ENCODE assay signal across 16 cellular contexts in the genomic region with DNA sequence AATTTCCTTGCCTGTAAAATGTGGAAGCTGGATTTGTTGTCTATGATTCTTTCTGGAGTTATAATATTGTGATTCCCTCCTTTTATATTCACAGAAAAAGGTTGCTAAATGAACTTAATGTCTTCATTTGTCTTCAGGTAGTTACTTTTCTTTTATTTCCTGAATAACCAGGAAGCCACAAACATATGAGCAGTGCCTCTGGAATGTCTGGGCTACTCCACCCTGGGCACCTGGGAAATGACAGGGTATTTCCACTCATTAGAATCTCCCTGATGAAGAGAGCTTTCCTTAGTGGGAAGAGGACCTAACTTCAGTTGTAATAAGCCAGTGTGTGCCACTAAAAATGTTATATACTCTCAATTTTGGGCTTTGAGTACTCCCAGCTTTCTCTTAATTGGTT. TPM values are rescaled to one million over a fixed set of nuclear protein-coding genes. Genes with fewer than 3 reads are reported as not detected.
DNase-seq lines count a peak whose midpoint lies in the region; ATAC-seq, FAIRE-seq and TF ChIP-seq lines count a peak whose summit lies in the region.
"Had no signal": no experiment of that assay in that cellular context is flagged by ENCODE, and none has a peak within 500 bp of the region (broad histone marks: within the 10 kb centered on the region; RNA-seq: fewer than 3 reads in every experiment).

No MANE protein-coding gene starts in this region.

- H2BK5ac ChIP-seq in mesendoderm (ENCODE audit: low read length): no peak overlapping the region

- no peaks in the 10 kb centered on the region for H4K20me1 ChIP-seq in mammary epithelial cell (ENCODE audit: insufficient read depth, low read length)

- no peaks in the 10 kb centered on the region for H3K27me3 ChIP-seq in mammary epithelial cell (ENCODE audit: insufficient read depth, low read length)
- H3K27me3 ChIP-seq in mesendoderm (ENCODE audit: insufficient read depth, low read length, poor library complexity): no peaks in the 10 kb centered on the region
- H3K27me3 ChIP-seq in CD8-positive, alpha-beta T cell (ENCODE audit: insufficient read depth, low read length): no peaks in the 10 kb centered on the region
- H3K27me3 ChIP-seq: heart left ventricle had no signal

- no peak overlapping the region for H3K27ac Mint-ChIP-seq in immature natural killer cell
- no peak overlapping the region for H3K27ac Mint-ChIP-seq in CD8-positive, alpha-beta T cell
- H3K27ac Mint-ChIP-seq: activated naive CD4-positive, alpha-beta T cell treated with anti-CD3 and anti-CD28 coated beads, Interleukin-2, amount 50 U/mL, for 72 hours had no signal

- dilution Hi-C loops in mammary epithelial cell (cut with HindIII; ENCODE audit: low sequenced_read_pairs): loop anchor here (10.0 kb wide), 1 partner anchor 68 kb away; no protein-coding TSS in a partner anchor

- no peak overlapping the region for H3K18ac ChIP-seq in mesendoderm (ENCODE audit: low read length)

- in situ Hi-C loops in mammary epithelial cell (cut with MboI; ENCODE audit: low sequenced_read_pairs in 2 of 2): loop anchor here in 1 of 2 donors (10.0 kb wide), 1 partner anchor 58 kb away; the partner anchor contains the start of gene DENND6A

- no peak for ATAC-seq in A549
- ATAC-seq in CD8-positive, alpha-beta T cell: no peak
- ATAC-seq: activated naive CD4-positive, alpha-beta T cell treated with anti-CD3 and anti-CD28 coated beads, Interleukin-2, amount 50 U/mL, for 72 hours; heart left ventricle had no signal

- H3K4me1 ChIP-seq in A549 (peaks cover 22% of the 10 kb centered on the region), mammary epithelial cell (ENCODE audit: insufficient read depth, low read length) (peaks cover 31% of the 10 kb centered on the region), mesendoderm (ENCODE audit: control insufficient read depth, low read depth, low read length) (no peaks in the 10 kb centered on the region)
- H3K4me1 ChIP-seq in CD8-positive, alpha-beta T cell (ENCODE audit: insufficient read depth, low read length): peaks cover 2% of the 10 kb centered on the region

- peaks cover 16% of the 10 kb centered on the region for H3K79me2 ChIP-seq in mammary epithelial cell (ENCODE audit: insufficient read depth, low read length)
- H3K79me2 ChIP-seq in mesendoderm (ENCODE audit: control insufficient read depth, insufficient read depth, low read length): peaks cover 6% of the 10 kb centered on the region

- H3K79me1 ChIP-seq in mesendoderm (ENCODE audit: low read length): peaks cover under 1% of the 10 kb centered on the region

- H3K56ac ChIP-seq in mesendoderm (ENCODE audit: low read length): no peak overlapping the region

- peak overlapping the region; percentile 67 for H3K9ac ChIP-seq in mammary epithelial cell (ENCODE audit: insufficient read depth, low read length)
- H3K9ac ChIP-seq in mesendoderm (ENCODE audit: low read length): no peak overlapping the region

- peak overlapping the region; percentile 51 for H2AFZ ChIP-seq in mammary epithelial cell (ENCODE audit: low read depth, low read length)

- intact Hi-C loops in mammary epithelial cell (cut with micrococcal nuclease): loop anchor here (1.0 kb wide), 2 partner anchors 46 to 60 kb away; no protein-coding TSS in a partner anchor
- intact Hi-C loops in CD8-positive, alpha-beta T cell (cut with DNase I, micrococcal nuclease): loop anchor here (10.0 kb wide), 2 partner anchors 482 to 682 kb away; partner anchors contain the start of genes ABHD6 (in 1 of the 2) and PDHB (in 1 of the 2)

- no peak overlapping the region for H2AK5ac ChIP-seq in mesendoderm (ENCODE audit: low read length)

- no peak for TF ChIP-seq EP300 in A549 (IDR thresholded peaks at IDR 0.05)

- no peak overlapping the region for H4K8ac ChIP-seq in mesendoderm (ENCODE audit: low read depth, low read length)

- POLR2A ChIA-PET in A549 (lab: Yijun Ruan, JAX): interaction anchor here (1.0 kb wide), 1 partner anchor 59 kb away, joined by 4 read pairs; the partner anchor contains the start of gene DENND6A
- POLR2A ChIA-PET in CD8-positive, alpha-beta T cell (lab: Charles Lee): no interaction called here

- peak overlapping the region; percentile 9 for H2BK120ac ChIP-seq in mesendoderm (ENCODE audit: low read depth, low read length)

- no peak overlapping the region for H3K4me3 Mint-ChIP-seq in immature natural killer cell
- no peak overlapping the region for H3K4me3 Mint-ChIP-seq in CD8-positive, alpha-beta T cell

- H3K4ac ChIP-seq in mesendoderm (ENCODE audit: low read depth, low read length): no peak overlapping the region

- H3K36me3 Mint-ChIP-seq in immature natural killer cell: no peaks in the 10 kb centered on the region
- peaks cover 8% of the 10 kb centered on the region for H3K36me3 Mint-ChIP-seq in CD8-positive, alpha-beta T cell

- H3K23ac ChIP-seq in mesendoderm (ENCODE audit: low read length): no peak overlapping the region

- H3K4me3 ChIP-seq in A549 (no peak overlapping the region), mammary epithelial cell (replicated peaks in 1 of 3; ENCODE audit: insufficient read depth in 1 of 3, low read depth in 2 of 3, low read length in 3 of 3) (peak overlapping the region in 1 of 3 experiments; percentile 22), mesendoderm (ENCODE audit: low read length) (no peak overlapping the region)
- H3K4me3 ChIP-seq in CD8-positive, alpha-beta T cell (ENCODE audit: low read depth, low read length): no peak overlapping the region
- H3K4me3 ChIP-seq: heart left ventricle, thoracic aorta had no signal

- DNase-seq in A549 (ENCODE audit: low read depth in 1 of 2, low spot score in 1 of 2) (peak; percentile 6 to 45), LHCN-M2 (ENCODE audit: low read depth) (peak; percentile 17), mammary epithelial cell (peak; percentile 90), mesendoderm (peak; percentile 57), immature natural killer cell (no peak), cerebellum (ENCODE audit: low spot score) (no peak), OCI-M1 (lab: John Stamatoyannopoulos, UW) (no peak)
- no peak for DNase-seq in CD8-positive, alpha-beta T cell
- DNase-seq: heart left ventricle, KBM-7, NCI-H2029 treated with DMSO at 0.1 percent for 48 hours had no signal

- no peak for FAIRE-seq in A549 (lab: Jason Lieb, UNC)
- FAIRE-seq: A204.1, D721Med, GM19239 had no signal

- no peaks in the 10 kb centered on the region for H3K9me3 Mint-ChIP-seq in immature natural killer cell
- no peaks in the 10 kb centered on the region for H3K9me3 Mint-ChIP-seq in CD8-positive, alpha-beta T cell

- TF ChIP-seq POLR2A in A549 (IDR thresholded peaks at IDR 0.05; ENCODE audit: low read length): no peak

- no peak overlapping the region for H2BK15ac ChIP-seq in mesendoderm (replicated peaks; ENCODE audit: low read depth)

- CTCF ChIA-PET in A549 (lab: Yijun Ruan, JAX): interaction anchor here (0.6 to 1.2 kb wide), 2 partner anchors 24 to 519 kb away, joined by 3 to 4 read pairs; no protein-coding TSS in a partner anchor
- CTCF ChIA-PET in mammary epithelial cell (lab: Charles Lee; ENCODE audit: low non-redundant PET): no interaction called here
- CTCF ChIA-PET in CD8-positive, alpha-beta T cell (lab: Charles Lee): no interaction called here

- BruUV-seq in mammary epithelial cell (replicated peaks; lab: Mats Ljungman, UMichigan): no TSS peak

- H3K27me3 Mint-ChIP-seq in immature natural killer cell (ENCODE audit: low read depth in 3 of 3): peaks cover 0 to 4% (median 3%) of the 10 kb centered on the region in 3 donors
- H3K27me3 Mint-ChIP-seq in CD8-positive, alpha-beta T cell (ENCODE audit: low read depth): no peaks in the 10 kb centered on the region

- no peak for TF ChIP-seq RAD21 in A549 (conservative IDR thresholded peaks at IDR 0.05 in 1 of 2, IDR thresholded peaks at IDR 0.05 in 1 of 2)

- TF ChIP-seq CTCF in A549 (IDR thresholded peaks at IDR 0.05): no peak
- TF ChIP-seq CTCF in mammary epithelial cell (conservative IDR thresholded peaks at IDR 0.05 in 1 of 2, IDR thresholded peaks at IDR 0.05 in 1 of 2; ENCODE audit: extremely low read depth in 1 of 2, insufficient read depth in 1 of 2, low read depth in 1 of 2, low read length in 2 of 2): no peak
- no peak for TF ChIP-seq CTCF in CD8-positive, alpha-beta T cell (IDR thresholded peaks at IDR 0.05)

- H4K5ac ChIP-seq in mesendoderm (ENCODE audit: low read length): no peak overlapping the region

- no peaks in the 10 kb centered on the region for H3K36me3 ChIP-seq in mammary epithelial cell (ENCODE audit: insufficient read depth, low read length)
- no peaks in the 10 kb centered on the region for H3K36me3 ChIP-seq in mesendoderm (ENCODE audit: control insufficient read depth, insufficient read depth, low read length)
- H3K36me3 ChIP-seq in CD8-positive, alpha-beta T cell (ENCODE audit: insufficient read depth, low read length): no peaks in the 10 kb centered on the region
- H3K36me3 ChIP-seq: heart left ventricle, thoracic aorta had no signal

- H3K27ac ChIP-seq in A549: peak overlapping the region; percentile 50 to 65; a peak in 4 of 6 replicates
- H3K27ac ChIP-seq in mammary epithelial cell (ENCODE audit: insufficient read depth, low read depth, low read length): peak overlapping the region; percentile 99
- H3K27ac ChIP-seq in mesendoderm (ENCODE audit: low read depth, low read length): no peak overlapping the region
- H3K27ac ChIP-seq in CD8-positive, alpha-beta T cell (ENCODE audit: low read depth, low read length): no peak overlapping the region
- H3K27ac ChIP-seq: heart left ventricle, thoracic aorta had no signal

- H3K4me2 ChIP-seq in A549 (peak overlapping the region; percentile 61), mammary epithelial cell (ENCODE audit: insufficient read depth, low read depth, low read length) (peak overlapping the region; percentile 79), mesendoderm (ENCODE audit: low read length) (no peak overlapping the region)

- H3K9me3 ChIP-seq in A549: no peaks in the 10 kb centered on the region
- no peaks in the 10 kb centered on the region for H3K9me3 ChIP-seq in mammary epithelial cell (replicated peaks; ENCODE audit: insufficient read depth, low read length)
- no peaks in the 10 kb centered on the region for H3K9me3 ChIP-seq in CD8-positive, alpha-beta T cell (ENCODE audit: low read length)
- H3K9me3 ChIP-seq: heart left ventricle, thoracic aorta had no signal

- peaks cover 12% of the 10 kb centered on the region in 2 donors for H3K4me1 Mint-ChIP-seq in immature natural killer cell
- peaks cover 14% of the 10 kb centered on the region for H3K4me1 Mint-ChIP-seq in CD8-positive, alpha-beta T cell (ENCODE audit: low read depth)

RNA-seq across cellular contexts. Expression of gene SLMAP, which starts 3.8 kb away (rescaled TPM):
- polyA plus RNA-seq in A549 (2011; rRNA removed) (25.3 and 33.1 TPM in 2 replicates), A549 (2017; fragmentation: RNase III; extraction: RNeasy Plus Mini Kit Qiagen cat#74134 plus additional on column Dnase treatment) (15.1 to 15.7 TPM (median 15.2 TPM) in 3 replicates), mammary epithelial cell (31.9 TPM), immature natural killer cell (10 to 100 TPM; 11.0 to 31.2 (median 19.3) TPM)
- polyA plus RNA-seq in A549 (2012; cell fraction: cytosol; rRNA removed): 6.6 and 7.7 TPM in 2 replicates
- polyA plus RNA-seq in A549 (2012; cell fraction: nucleus; rRNA removed): 8.5 and 10.9 TPM in 2 replicates
- polyA minus RNA-seq in A549 (2011; rRNA and poly(A)+ RNA removed): 47.4 and 54.3 TPM in 2 replicates
- total RNA-seq in LHCN-M2 (2014; rRNA removed) (30.0 and 32.3 TPM in 2 replicates), mammary epithelial cell (100 to 1,000 TPM in 1 of 2 donors, 10 to 100 TPM in 1; 96.4 to 126 TPM), cerebellum (70.3 TPM)
- polyA plus RNA-seq in LHCN-M2 (2012): 8.6 TPM
- polyA minus RNA-seq in mammary epithelial cell: 137 TPM
- polyA plus RNA-seq in mesendoderm (2013, experiment 1 of 2): 36.2 TPM
- 34.5 TPM for polyA plus RNA-seq in mesendoderm (2013, experiment 2 of 2)
- 10 to 100 TPM; 55.0 to 56.7 TPM for total RNA-seq in CD8-positive, alpha-beta T cell

RNA-seq across cellular contexts. Expression of gene DENND6A, which starts 59.4 kb away (rescaled TPM):
- polyA plus RNA-seq in A549 (2011; rRNA removed): 15.8 and 18.1 TPM in 2 replicates
- polyA plus RNA-seq in A549 (2012; cell fraction: cytosol; rRNA removed): 2.6 and 3.3 TPM in 2 replicates
- 2.1 and 4.8 TPM in 2 replicates for polyA plus RNA-seq in A549 (2012; cell fraction: nucleus; rRNA removed)
- 5.4 to 6.7 TPM (median 5.9 TPM) in 3 replicates for polyA plus RNA-seq in A549 (2017; fragmentation: RNase III; extraction: RNeasy Plus Mini Kit Qiagen cat#74134 plus additional on column Dnase treatment)
- polyA minus RNA-seq in A549 (2011; rRNA and poly(A)+ RNA removed): 16.4 and 18.1 TPM in 2 replicates
- 9.8 and 14.8 TPM in 2 replicates for total RNA-seq in LHCN-M2 (2014; rRNA removed)
- polyA plus RNA-seq in LHCN-M2 (2012): 4.6 TPM
- total RNA-seq in mammary epithelial cell: 10 to 100 TPM; 26.3 to 29.2 TPM
- 10.3 TPM for polyA plus RNA-seq in mammary epithelial cell
- polyA minus RNA-seq in mammary epithelial cell: 59.1 TPM
- polyA plus RNA-seq in mesendoderm (2013, experiment 1 of 2): 10.2 TPM
- polyA plus RNA-seq in mesendoderm (2013, experiment 2 of 2): 9.0 TPM
- 10 to 100 TPM in 2 of 3 donors, 1 to 10 TPM in 1; 8.8 to 37.1 (median 27.5) TPM for polyA plus RNA-seq in immature natural killer cell
- 33.7 TPM for total RNA-seq in cerebellum
- 10 to 100 TPM; 74.6 to 79.3 TPM for total RNA-seq in CD8-positive, alpha-beta T cell

Comparison
In these comparisons a context has a peak if more than half of its experiments do, and no peak if none do; other contexts are left out.
1. DNase-seq: peak in A549 (2 of 2), LHCN-M2 (single experiment), mammary epithelial cell (single experiment) and mesendoderm (single experiment); none in immature natural killer cell (0 of 3), cerebellum (single experiment), CD8-positive, alpha-beta T cell (0 of 7) and OCI-M1 (single experiment).
2. H3K27ac ChIP-seq: peak in A549 (2 of 2) and mammary epithelial cell (single experiment); none in mesendoderm (single experiment) and CD8-positive, alpha-beta T cell (single experiment).